ENCODE assay signal across 9 cellular contexts in the genomic region with DNA sequence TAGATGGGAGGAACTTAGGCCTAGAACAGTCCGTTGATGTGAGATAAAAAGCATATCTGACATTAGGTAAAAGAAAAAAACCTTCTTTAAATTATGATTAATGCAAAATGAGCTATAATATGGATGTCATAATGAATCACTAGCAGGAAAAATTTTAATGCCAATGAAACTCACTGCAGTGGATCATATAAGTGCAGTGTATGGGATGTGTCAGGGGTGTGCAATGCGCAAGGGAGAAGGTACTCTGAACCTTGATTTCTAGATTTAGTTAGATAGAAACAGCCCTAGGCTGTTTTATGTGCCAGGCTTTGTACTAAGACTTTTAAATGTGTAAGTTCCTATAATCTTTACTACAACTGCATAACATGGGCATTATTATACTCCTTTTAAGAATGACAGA.
"Had no signal": no experiment of that assay in that cellular context is flagged by ENCODE, and none has a peak within 500 bp of the region (broad histone marks: within the 10 kb centered on the region; RNA-seq: fewer than 3 reads in every experiment).

No MANE protein-coding gene starts in this region.

- DNase-seq: GM23248, GOT3, H7, HFFc6, KBM-7 had no signal

- H3K27ac ChIP-seq: GM23248, HL-60 had no signal

- H3K4me3 ChIP-seq: GM23248, HAP-1 had no signal

- ATAC-seq: HCT116, HepG2 had no signal
